Comparison of ENCODE assay signal across 2 cellular contexts in genomic region chr5:103263054-103263453, GRCh38.
TF ChIP-seq lines count a peak whose summit lies in the region.

No MANE protein-coding gene starts in this region.

TF ChIP-seq in IMR-90, 13 proteins besides CTCF, POLR2A, EP300 and RAD21:
- TF ChIP-seq, protein P1, sequence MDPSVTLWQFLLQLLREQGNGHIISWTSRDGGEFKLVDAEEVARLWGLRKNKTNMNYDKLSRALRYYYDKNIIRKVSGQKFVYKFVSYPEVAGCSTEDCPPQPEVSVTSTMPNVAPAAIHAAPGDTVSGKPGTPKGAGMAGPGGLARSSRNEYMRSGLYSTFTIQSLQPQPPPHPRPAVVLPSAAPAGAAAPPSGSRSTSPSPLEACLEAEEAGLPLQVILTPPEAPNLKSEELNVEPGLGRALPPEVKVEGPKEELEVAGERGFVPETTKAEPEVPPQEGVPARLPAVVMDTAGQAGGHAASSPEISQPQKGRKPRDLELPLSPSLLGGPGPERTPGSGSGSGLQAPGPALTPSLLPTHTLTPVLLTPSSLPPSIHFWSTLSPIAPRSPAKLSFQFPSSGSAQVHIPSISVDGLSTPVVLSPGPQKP (IDR thresholded peaks at IDR 0.05; ENCODE audit: borderline replicate concordance, low read depth, low read length), result no peak
- TF ChIP-seq BHLHE40 (IDR thresholded peaks at IDR 0.05; ENCODE audit: low read depth, low read length), result no peak
- no peak for TF ChIP-seq RCOR1 (IDR thresholded peaks at IDR 0.05; ENCODE audit: insufficient replicate concordance, low read length)
- no peak for TF ChIP-seq RFX5 (IDR thresholded peaks at IDR 0.05; ENCODE audit: low read depth, low read length)

TF ChIP-seq in K562, 482 proteins besides CTCF, POLR2A, EP300 and RAD21:
- TF ChIP-seq HDAC8 (tag; IDR thresholded peaks at IDR 0.05) (no peak), ZNF263 (CRISPR knock-in tag; IDR thresholded peaks at IDR 0.05; ENCODE audit: borderline replicate concordance) (peak; percentile 84), EHMT2 (IDR thresholded peaks at IDR 0.05) (no peak), ETV6 (IDR thresholded peaks at IDR 0.05; ENCODE audit: borderline replicate concordance in 1 of 2, low read depth in 2 of 2, low read length in 1 of 2) (peak in 1 of 2 experiments; percentile 60; a peak in 1 of 4 replicates), ETV6 (CRISPR knock-in tag; IDR thresholded peaks at IDR 0.05; ENCODE audit: borderline replicate concordance) (no peak), EGR1 (conservative IDR thresholded peaks at IDR 0.05) (peak; percentile 60)
